In genomic region chr2:55048925-55049793, GRCh38 we compare ENCODE assay signal across 1 cellular context.
TF ChIP-seq lines count a peak whose summit lies in the region.

No MANE protein-coding gene starts in this region.

TF ChIP-seq in HEK293, 187 proteins besides CTCF, POLR2A, EP300 and RAD21 (continued from another document):
- TF ChIP-seq PRDM1 (tag by site-specific recombination; IDR thresholded peaks at IDR 0.05) (peak; percentile 96), SCRT2 (tag by site-specific recombination; IDR thresholded peaks at IDR 0.05) (peak; percentile 90), ZNF530 (tag by site-specific recombination; IDR thresholded peaks at IDR 0.05; ENCODE audit: low read depth) (no peak), ZSCAN5A (tag by site-specific recombination; IDR thresholded peaks at IDR 0.05) (no peak), ZNF449 (tag by site-specific recombination; IDR thresholded peaks at IDR 0.05) (peak; percentile 84), ZNF600 (tag by site-specific recombination; IDR thresholded peaks at IDR 0.05) (peak; percentile 84), ZNF639 (tag by site-specific recombination; IDR thresholded peaks at IDR 0.05) (0 out of 2 replicates have a peak, but pooled peaks have one; percentile 26), ZNF692 (tag by site-specific recombination; IDR thresholded peaks at IDR 0.05) (peak; percentile 60), SP7 (tag by site-specific recombination; IDR thresholded peaks at IDR 0.05) (peak; percentile 53; the same call in 1 of the 2 replicates), ZNF704 (tag by site-specific recombination; IDR thresholded peaks at IDR 0.05) (no peak), ZNF366 (tag by site-specific recombination; conservative IDR thresholded peaks at IDR 0.05) (peak; percentile 78), ZNF311 (tag by site-specific recombination; IDR thresholded peaks at IDR 0.05; ENCODE audit: borderline replicate concordance) (no peak), ZFHX2 (tag by site-specific recombination; conservative IDR thresholded peaks at IDR 0.05) (peak; percentile 77), ZNF221 (tag by site-specific recombination; IDR thresholded peaks at IDR 0.05; ENCODE audit: borderline replicate concordance) (no peak), SP2 (tag by site-specific recombination; IDR thresholded peaks at IDR 0.05) (peak; percentile 73), ZBTB48 (tag by site-specific recombination; IDR thresholded peaks at IDR 0.05) (peak; percentile 33; the same call in 1 of the 2 replicates), ZNF768 (tag by site-specific recombination; IDR thresholded peaks at IDR 0.05) (no peak), ZBTB7A (tag by site-specific recombination; IDR thresholded peaks at IDR 0.05; ENCODE audit: low read depth) (no peak), ZNF302 (tag by site-specific recombination; IDR thresholded peaks at IDR 0.05; ENCODE audit: low read depth) (no peak), ZNF391 (tag by site-specific recombination; IDR thresholded peaks at IDR 0.05; ENCODE audit: borderline replicate concordance, low read depth) (peak; percentile 22; the same call in 1 of the 2 replicates), ZNF660 (tag by site-specific recombination; IDR thresholded peaks at IDR 0.05) (peak; percentile 27; the same call in 1 of the 2 replicates), ZNF518A (tag by site-specific recombination; conservative IDR thresholded peaks at IDR 0.05; ENCODE audit: low read depth) (no peak)
